Comparison of ENCODE assay signal across 1 cellular context in genomic region chr7:155862516-155863257, GRCh38.
TF ChIP-seq lines count a peak whose summit lies in the region.

No MANE protein-coding gene starts in this region.

TF ChIP-seq in GM12878, 131 proteins besides CTCF, POLR2A, EP300 and RAD21:
- TF ChIP-seq ZBTB33 (IDR thresholded peaks at IDR 0.05), result no peak
- TF ChIP-seq PAX8 (IDR thresholded peaks at IDR 0.05), result no peak
- TF ChIP-seq NFYA (IDR thresholded peaks at IDR 0.05; ENCODE audit: borderline replicate concordance, low read depth, low read length), result no peak
- TF ChIP-seq RUNX3 (IDR thresholded peaks at IDR 0.05; ENCODE audit: low read length), result no peak
- no peak for TF ChIP-seq E2F8 (IDR thresholded peaks at IDR 0.05; ENCODE audit: low read depth, partially characterized antibody)
- TF ChIP-seq ZBED1 (IDR thresholded peaks at IDR 0.05; ENCODE audit: borderline replicate concordance), result no peak
- no peak for TF ChIP-seq IKZF1 (conservative IDR thresholded peaks at IDR 0.05)
- TF ChIP-seq CHD1 (IDR thresholded peaks at IDR 0.05; ENCODE audit: low read depth, low read length), result no peak
- TF ChIP-seq MTA2 (IDR thresholded peaks at IDR 0.05; ENCODE audit: low read depth), result no peak
- TF ChIP-seq ZNF207 (IDR thresholded peaks at IDR 0.05; ENCODE audit: borderline replicate concordance), result no peak
- no peak for TF ChIP-seq YBX1 (IDR thresholded peaks at IDR 0.05)
- TF ChIP-seq KAT2A (conservative IDR thresholded peaks at IDR 0.05; ENCODE audit: control insufficient read depth, low read depth, low read length), result no peak
- no peak for TF ChIP-seq POLR2AphosphoS2 (IDR thresholded peaks at IDR 0.05; ENCODE audit: low read depth, low read length)
- no peak for TF ChIP-seq CREB1 (IDR thresholded peaks at IDR 0.05; ENCODE audit: low read depth)
- no peak for TF ChIP-seq SREBF1 (IDR thresholded peaks at IDR 0.05; ENCODE audit: low read length)
- no peak for TF ChIP-seq BHLHE40 (IDR thresholded peaks at IDR 0.05; ENCODE audit: borderline replicate concordance in 1 of 2, low read depth in 2 of 2, low read length in 1 of 2)
- TF ChIP-seq CEBPZ (IDR thresholded peaks at IDR 0.05; ENCODE audit: low read depth, low read length), result no peak
- TF ChIP-seq SMAD5 (IDR thresholded peaks at IDR 0.05; ENCODE audit: low read depth), result no peak
TF ChIP-seq in GM12878: peak in this region for 0.
